In genomic region chr12:108967869-108968540, GRCh38 we compare ENCODE assay signal across 9 cellular contexts. TPM values are rescaled to one million over a fixed set of nuclear protein-coding genes. Genes with fewer than 3 reads are reported as not detected.
A peak's percentile ranks its signal among the peaks of the same experiment; 100 is the strongest.
DNase-seq lines count a peak whose midpoint lies in the region; ATAC-seq and TF ChIP-seq lines count a peak whose summit lies in the region.
"Had no signal": no experiment of that assay in that cellular context is flagged by ENCODE, and none has a peak within 500 bp of the region (broad histone marks: within the 10 kb centered on the region; RNA-seq: fewer than 3 reads in every experiment).

No MANE protein-coding gene starts in this region.

- H3K79me2 ChIP-seq in GM23248 (ENCODE audit: insufficient read depth) = no peaks in the 10 kb centered on the region

- H2AFZ ChIP-seq in GM23248 = no peak overlapping the region

- no peaks in the 10 kb centered on the region for H3K4me1 Mint-ChIP-seq in activated CD4-positive, alpha-beta T cell treated with anti-CD3 and anti-CD28 coated beads, Interleukin-2, amount 10 ng/mL, durations not matched to agents 24 days and 14 days

- H3K27me3 Mint-ChIP-seq in activated CD4-positive, alpha-beta T cell treated with anti-CD3 and anti-CD28 coated beads, Interleukin-2, amount 10 ng/mL, durations not matched to agents 24 days and 14 days = peaks cover 3% of the 10 kb centered on the region

- H3K27me3 ChIP-seq in BJ (ENCODE audit: control insufficient read depth, insufficient read depth, low read length) (peaks cover 5% of the 10 kb centered on the region; the same call in 1 of the 2 replicates), GM23248 (replicated peaks; ENCODE audit: insufficient read depth) (peaks cover 14% of the 10 kb centered on the region; the same call in 1 of the 2 replicates), prostate gland (replicated peaks; ENCODE audit: insufficient read depth) (no peaks in the 10 kb centered on the region)

- H3K36me3 Mint-ChIP-seq in activated CD4-positive, alpha-beta T cell treated with anti-CD3 and anti-CD28 coated beads, Interleukin-2, amount 10 ng/mL, durations not matched to agents 24 days and 14 days (ENCODE audit: low read depth) = no peaks in the 10 kb centered on the region

- H3K9me3 ChIP-seq in GM23248 (ENCODE audit: low read depth) = no peaks in the 10 kb centered on the region
- no peaks in the 10 kb centered on the region for H3K9me3 ChIP-seq in prostate gland

- H3K4me3 ChIP-seq in BJ (ENCODE audit: low read depth, low read length) = no peak overlapping the region
- no peak overlapping the region for H3K4me3 ChIP-seq in GM23248
- H3K4me3 ChIP-seq in prostate gland = no peak overlapping the region

- DNase-seq in BJ (ENCODE audit: low read depth) (no peak), GM23248 (peak; percentile 13), SHP77 treated with DMSO at 0.1 percent for 48 hours (lab: John Stamatoyannopoulos, UW) (peak; percentile 1), islet precursor cell (peak; percentile 92), dedifferentiated amniotic fluid mesenchymal stem cell (ENCODE audit: extremely low spot score) (no peak), prostate gland (ENCODE audit: low spot score) (no peak)
- DNase-seq in activated CD4-positive, alpha-beta T cell treated with anti-CD3 and anti-CD28 coated beads, Interleukin-2, amount 10 ng/mL, durations not matched to agents 24 days and 14 days = no peak
- DNase-seq: NCI-H1105 treated with DMSO at 0.1 percent for 48 hours had no signal

- in situ Hi-C loops in GM23248 (cut with MboI) = no loop called here

- POLR2A ChIA-PET in BJ (lab: Charles Lee) = no interaction called here

- no peak overlapping the region for H3K4me3 Mint-ChIP-seq in activated CD4-positive, alpha-beta T cell treated with anti-CD3 and anti-CD28 coated beads, Interleukin-2, amount 10 ng/mL, durations not matched to agents 24 days and 14 days

- H3K27ac ChIP-seq in GM23248 (no peak overlapping the region), prostate gland (no peak overlapping the region)

- H3K36me3 ChIP-seq in BJ (ENCODE audit: control insufficient read depth, insufficient read depth, low read length) (no peaks in the 10 kb centered on the region), GM23248 (ENCODE audit: low read depth) (no peaks in the 10 kb centered on the region), prostate gland (no peaks in the 10 kb centered on the region)

- no peaks in the 10 kb centered on the region for H3K9me3 Mint-ChIP-seq in activated CD4-positive, alpha-beta T cell treated with anti-CD3 and anti-CD28 coated beads, Interleukin-2, amount 10 ng/mL, durations not matched to agents 24 days and 14 days

- TF ChIP-seq POLR2A in prostate gland (IDR thresholded peaks at IDR 0.05) = no peak

- H3K4me1 ChIP-seq in GM23248 (ENCODE audit: insufficient read depth) (no peaks in the 10 kb centered on the region), prostate gland (replicated peaks) (no peaks in the 10 kb centered on the region)

- H4K20me1 ChIP-seq in GM23248 (ENCODE audit: insufficient read depth) = no peaks in the 10 kb centered on the region

- H3K4me2 ChIP-seq in GM23248 (ENCODE audit: unreplicated experiment) = no peak overlapping the region

- CTCF ChIA-PET in BJ (lab: Yijun Ruan, JAX) = no interaction called here

- no peak overlapping the region for H3K9ac ChIP-seq in GM23248

- TF ChIP-seq CTCF in BJ (IDR thresholded peaks at IDR 0.05; ENCODE audit: insufficient read depth, low read depth, low read length) (peak; percentile 28; the same call in 1 of the 2 replicates), prostate gland (IDR thresholded peaks at IDR 0.05) (peak in 1 of 4 experiments; percentile 15)

- intact Hi-C loops in activated CD4-positive, alpha-beta T cell treated with anti-CD3 and anti-CD28 coated beads, Interleukin-2, amount 10 ng/mL, durations not matched to agents 24 days and 14 days (cut with micrococcal nuclease) = no loop called here
- intact Hi-C loops in prostate gland (cut with DNase I) = no loop called here

- no peaks in the 10 kb centered on the region for H3F3A ChIP-seq in GM23248 (ENCODE audit: insufficient read depth)

- no peak overlapping the region for H3K27ac Mint-ChIP-seq in activated CD4-positive, alpha-beta T cell treated with anti-CD3 and anti-CD28 coated beads, Interleukin-2, amount 10 ng/mL, durations not matched to agents 24 days and 14 days

- no peak for ATAC-seq in GM19452 (IDR thresholded peaks at IDR 0.05; ENCODE audit: unreplicated experiment)

- no peaks in the 10 kb centered on the region for H3K9me2 ChIP-seq in GM23248 (ENCODE audit: insufficient read depth)

- WGBS in GM23248 (ENCODE audit: low coverage in 1 of 2, low lambda C conversion rate in 2 of 2, missing lambda C conversion rate in 2 of 2), 2 experiments = 53 to 70% methylated on average over 2 of the region's 2 CpGs
- 50% methylated on average over 2 of the region's 2 CpGs for WGBS in prostate gland

RNA-seq across cellular contexts. Expression of gene SVOP, which starts 52.9 kb away (rescaled TPM):
- not detected in 2 replicates for polyA plus RNA-seq in BJ (2011; rRNA removed)
- not detected in 2 replicates for polyA minus RNA-seq in BJ (2011; rRNA and poly(A)+ RNA removed)
- not detected in 2 replicates for total RNA-seq in GM23248 (2014; rRNA removed; shearing (Covaris generic))
- polyA plus RNA-seq in GM23248 (2016; fragmentation: Nextera tagmentation; extraction: Ambion mirVana) = not detected in 2 replicates
- total RNA-seq in activated CD4-positive, alpha-beta T cell treated with anti-CD3 and anti-CD28 coated beads, Interleukin-2, amount 10 ng/mL, durations not matched to agents 24 days and 14 days = not detected in 2 replicates
- total RNA-seq in prostate gland = under 1 TPM in 1 of 2 donors, not detected in 1; 0.06 TPM

Comparison
In these comparisons a context has a peak if more than half of its experiments do, and no peak if none do; other contexts are left out.
1. DNase-seq: peak in GM23248 (single experiment), SHP77 treated with DMSO at 0.1 percent for 48 hours (single experiment) and islet precursor cell (single experiment); none in BJ (single experiment), activated CD4-positive, alpha-beta T cell treated with anti-CD3 and anti-CD28 coated beads, Interleukin-2, amount 10 ng/mL, durations not matched to agents 24 days and 14 days (single experiment), dedifferentiated amniotic fluid mesenchymal stem cell (single experiment) and prostate gland (single experiment).